ENCODE assay signal across 13 cellular contexts in genomic region chr11:67435031-67435726, GRCh38. TPM values are rescaled to one million over a fixed set of nuclear protein-coding genes. Genes with fewer than 3 reads are reported as not detected.
A peak's percentile ranks its signal among the peaks of the same experiment; 100 is the strongest.
DNase-seq lines count a peak whose midpoint lies in the region; ATAC-seq and TF ChIP-seq lines count a peak whose summit lies in the region.
"Had no signal": no experiment of that assay in that cellular context is flagged by ENCODE, and none has a peak within 500 bp of the region (broad histone marks: within the 10 kb centered on the region; RNA-seq: fewer than 3 reads in every experiment).

No MANE protein-coding gene starts in this region.

- H3K4me3 Mint-ChIP-seq in activated CD4-positive, alpha-beta memory T cell treated with anti-CD3 and anti-CD28 coated beads for 36 hours: peak overlapping the region; percentile 85

- in situ Hi-C loops in GM18951 (cut with MboI; ENCODE audit: low sequenced_read_pairs, unreplicated experiment): no loop called here

- intact Hi-C loops in activated CD4-positive, alpha-beta memory T cell treated with anti-CD3 and anti-CD28 coated beads for 36 hours (cut with micrococcal nuclease): no loop called here
- intact Hi-C loops in lower lobe of right lung (cut with DNase I) (no loop called here), posterior cingulate gyrus (cut with DNase I) (no loop called here)

- no peaks in the 10 kb centered on the region for H3K9me3 Mint-ChIP-seq in activated CD4-positive, alpha-beta memory T cell treated with anti-CD3 and anti-CD28 coated beads for 36 hours

- CTCF ChIA-PET in activated CD4-positive, alpha-beta memory T cell treated with anti-CD3 and anti-CD28 coated beads for 36 hours (lab: Charles Lee): no interaction called here

- H3K36me3 Mint-ChIP-seq in activated CD4-positive, alpha-beta memory T cell treated with anti-CD3 and anti-CD28 coated beads for 36 hours: peaks cover 61% of the 10 kb centered on the region

- H3K27ac ChIP-seq in BLaER1 (peak overlapping the region; percentile 99), lower lobe of right lung (peak overlapping the region; percentile 24)

- H3K9me3 ChIP-seq in BLaER1 (no peaks in the 10 kb centered on the region), lower lobe of right lung (no peaks in the 10 kb centered on the region)

- no peaks in the 10 kb centered on the region for H3K27me3 Mint-ChIP-seq in activated CD4-positive, alpha-beta memory T cell treated with anti-CD3 and anti-CD28 coated beads for 36 hours

- POLR2A ChIA-PET in activated CD4-positive, alpha-beta memory T cell treated with anti-CD3 and anti-CD28 coated beads for 36 hours (lab: Charles Lee): interaction anchor here (4.0 to 6.8 kb wide), 2 partner anchors 27 to 51 kb away, joined by 22 to 67 read pairs; partner anchors contain the start of gene AIP

- DNase-seq in activated CD4-positive, alpha-beta memory T cell treated with anti-CD3 and anti-CD28 coated beads for 36 hours: peak; percentile 59
- DNase-seq in lower lobe of right lung (no peak), foreskin fibroblast (no peak), posterior cingulate gyrus (no peak)
- DNase-seq: Calu3; effector CD4-positive, alpha-beta T cell; hypothalamus; NCI-H526 had no signal

- H3K4me3 ChIP-seq in BLaER1: peak overlapping the region; percentile 77
- peak overlapping the region; percentile 50 for H3K4me3 ChIP-seq in lower lobe of right lung
- no peak overlapping the region for H3K4me3 ChIP-seq in foreskin fibroblast (ENCODE audit: low read depth in 1 of 2, low read length in 2 of 2)

- peak; percentile 8 for TF ChIP-seq POLR2A in GM18951 (IDR thresholded peaks at IDR 0.05; ENCODE audit: extremely low read depth, insufficient read depth, insufficient read length)

- H3K9ac ChIP-seq in BLaER1: peak overlapping the region; percentile 94

- peaks cover 66% of the 10 kb centered on the region for H4K20me1 ChIP-seq in BLaER1

- peak overlapping the region; percentile 95 for H3K27ac Mint-ChIP-seq in activated CD4-positive, alpha-beta memory T cell treated with anti-CD3 and anti-CD28 coated beads for 36 hours

- H3K4me1 ChIP-seq in BLaER1 (peaks cover 82% of the 10 kb centered on the region), lower lobe of right lung (peaks cover 15% of the 10 kb centered on the region)

- H3K4me2 ChIP-seq in BLaER1: peak overlapping the region; percentile 97

- H3K4me1 Mint-ChIP-seq in activated CD4-positive, alpha-beta memory T cell treated with anti-CD3 and anti-CD28 coated beads for 36 hours (ENCODE audit: low read depth): peaks cover 53% of the 10 kb centered on the region

- no peak for ATAC-seq in lower lobe of right lung
- no peak for ATAC-seq in GM18907 (IDR thresholded peaks at IDR 0.05; ENCODE audit: unreplicated experiment)
- ATAC-seq in GM21367 (IDR thresholded peaks at IDR 0.05; ENCODE audit: unreplicated experiment): no peak

- H3K27me3 ChIP-seq in BLaER1 (no peaks in the 10 kb centered on the region), lower lobe of right lung (ENCODE audit: low read depth) (no peaks in the 10 kb centered on the region)

- H3K36me3 ChIP-seq in BLaER1 (peaks cover 61% of the 10 kb centered on the region), lower lobe of right lung (peaks cover 89% of the 10 kb centered on the region)

- TF ChIP-seq CTCF in lower lobe of right lung (IDR thresholded peaks at IDR 0.05) (no peak), foreskin fibroblast (IDR thresholded peaks at IDR 0.05; ENCODE audit: low read depth, low read length) (no peak)

RNA-seq across cellular contexts. Expression of gene PTPRCAP, which starts 2.3 kb away (rescaled TPM):
- total RNA-seq in activated CD4-positive, alpha-beta memory T cell treated with anti-CD3 and anti-CD28 coated beads for 36 hours: 10 to 100 TPM; 93.5 to 97.4 TPM
- 15.7 TPM for total RNA-seq in lower lobe of right lung
- total RNA-seq: temporal lobe had no signal

RNA-seq across cellular contexts. Expression of gene RPS6KB2, which starts 6.9 kb away (rescaled TPM):
- 10 to 100 TPM; 57.4 to 57.5 TPM for total RNA-seq in activated CD4-positive, alpha-beta memory T cell treated with anti-CD3 and anti-CD28 coated beads for 36 hours
- 42.1 TPM for total RNA-seq in lower lobe of right lung

RNA-seq across cellular contexts. Expression of gene CORO1B, which starts 8.1 kb away (rescaled TPM):
- total RNA-seq in activated CD4-positive, alpha-beta memory T cell treated with anti-CD3 and anti-CD28 coated beads for 36 hours: 100 to 1,000 TPM; 345 to 358 TPM
- 150 TPM for total RNA-seq in lower lobe of right lung

RNA-seq across cellular contexts. Expression of gene GPR152, which starts 17.4 kb away (rescaled TPM):
- total RNA-seq in activated CD4-positive, alpha-beta memory T cell treated with anti-CD3 and anti-CD28 coated beads for 36 hours: not detected
- total RNA-seq in lower lobe of right lung: not detected
- total RNA-seq: Calu3, temporal lobe had no signal

RNA-seq across cellular contexts. Expression of gene CARNS1, which starts 19.7 kb away (rescaled TPM):
- total RNA-seq in activated CD4-positive, alpha-beta memory T cell treated with anti-CD3 and anti-CD28 coated beads for 36 hours: 1 to 10 TPM; 2.3 to 3.3 TPM
- total RNA-seq in lower lobe of right lung: 0.71 TPM
- total RNA-seq: Calu3 had no signal

Comparison
In these comparisons a context has a peak if more than half of its experiments do, and no peak if none do; other contexts are left out.
1. H3K4me3 ChIP-seq: peak in BLaER1 (single experiment) and lower lobe of right lung (single experiment); none in foreskin fibroblast (0 of 2).